Comparison of ENCODE assay signal across 9 cellular contexts in the genomic region with DNA sequence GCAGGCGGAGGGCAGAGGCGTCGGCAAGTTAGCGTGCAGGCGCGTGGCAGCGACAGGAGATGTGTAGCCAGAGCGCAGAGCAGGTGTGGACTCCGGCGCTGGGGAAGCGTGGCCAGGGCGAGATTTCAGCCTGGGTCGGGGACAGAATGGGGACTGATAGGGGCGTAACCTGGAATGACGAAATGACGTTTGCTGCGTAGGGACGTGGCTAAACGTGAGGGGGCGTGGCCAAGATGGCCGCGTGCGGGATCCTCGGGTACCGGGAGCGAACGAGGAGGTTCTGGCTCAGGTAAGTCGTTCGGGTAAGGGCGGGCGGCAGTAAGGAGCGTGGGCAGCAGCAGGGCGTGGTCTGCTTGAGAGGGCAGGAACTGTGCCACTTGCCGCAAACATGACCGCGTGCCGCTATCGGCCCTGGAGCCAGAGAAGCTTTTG. TPM values are rescaled to one million over a fixed set of nuclear protein-coding genes. Genes with fewer than 3 reads are reported as not detected.
DNase-seq lines count a peak whose midpoint lies in the region; ATAC-seq and TF ChIP-seq lines count a peak whose summit lies in the region.
"Had no signal": no experiment of that assay in that cellular context is flagged by ENCODE, and none has a peak within 500 bp of the region (broad histone marks: within the 10 kb centered on the region; RNA-seq: fewer than 3 reads in every experiment).

No MANE protein-coding gene starts in this region.

- H3K4me1 ChIP-seq in Loucy (ENCODE audit: insufficient read depth, low read length, poor library complexity, severe bottlenecking) (peaks cover 11% of the 10 kb centered on the region), right cardiac atrium (ENCODE audit: control insufficient read depth, insufficient read depth, low read length) (no peaks in the 10 kb centered on the region)

- intact Hi-C loops in right cardiac atrium (cut with DNase I): no loop called here

- peak; percentile 85 to 88 for ATAC-seq in right cardiac atrium

- peak overlapping the region; percentile 92 for H3K9ac ChIP-seq in Loucy (ENCODE audit: low read depth, low read length, poor library complexity, severe bottlenecking)

- TF ChIP-seq CTCF in Loucy (conservative IDR thresholded peaks at IDR 0.05; ENCODE audit: low read length): no peak
- no peak for TF ChIP-seq CTCF in retinal pigment epithelial cell (conservative IDR thresholded peaks at IDR 0.05; ENCODE audit: low read depth, low read length)

- peak overlapping the region; percentile 90 for H2AFZ ChIP-seq in Loucy (ENCODE audit: low read length)

- H3K9me3 ChIP-seq in Loucy (ENCODE audit: insufficient read depth, low read depth, low read length) (no peaks in the 10 kb centered on the region), right cardiac atrium (ENCODE audit: control insufficient read depth, low read length) (no peaks in the 10 kb centered on the region)

- peak overlapping the region; percentile 76 for H3K4me3 ChIP-seq in GM08714 (ENCODE audit: low read length)
- peak overlapping the region; percentile 91 for H3K4me3 ChIP-seq in Loucy (ENCODE audit: low read length, poor library complexity, severe bottlenecking)
- H3K4me3 ChIP-seq in right cardiac atrium (ENCODE audit: low read length): peak overlapping the region; percentile 51
- H3K4me3 ChIP-seq in retinal pigment epithelial cell (ENCODE audit: low read length): peak overlapping the region; percentile 96

- H4K20me1 ChIP-seq in Loucy (ENCODE audit: insufficient read depth, low read length, poor library complexity, severe bottlenecking): peaks cover 20% of the 10 kb centered on the region

- H3K9me2 ChIP-seq in Loucy (replicated peaks; ENCODE audit: low read depth, low read length): no peaks in the 10 kb centered on the region

- H3F3A ChIP-seq in Loucy (ENCODE audit: low read depth): no peaks in the 10 kb centered on the region

- H3K79me2 ChIP-seq in Loucy (ENCODE audit: insufficient read depth, low read length): peaks cover 40% of the 10 kb centered on the region

- under 1% methylated on average over 38 of the region's 38 CpGs for WGBS in right cardiac atrium

- H3K4me2 ChIP-seq in Loucy (ENCODE audit: low read depth, low read length, poor library complexity, severe bottlenecking): peak overlapping the region; percentile 92

- H3K27me3 ChIP-seq in Loucy (ENCODE audit: insufficient read depth, low read length, poor library complexity, severe bottlenecking): no peaks in the 10 kb centered on the region
- no peaks in the 10 kb centered on the region for H3K27me3 ChIP-seq in right cardiac atrium (ENCODE audit: control insufficient read depth, insufficient read depth)

- peak; percentile 99 for DNase-seq in GOT3 (lab: John Stamatoyannopoulos, UW)
- peak; percentile 63 for DNase-seq in SHP77 treated with DMSO at 0.1 percent for 48 hours (lab: John Stamatoyannopoulos, UW)
- peak; percentile 55 for DNase-seq in activated naive CD8-positive, alpha-beta T cell treated with anti-CD3 and anti-CD28 coated beads, Interleukin-2, amount 50 U/mL, for 16 hours (ENCODE audit: low read depth, low spot score)
- peak; percentile 88 to 94 (median 92) for DNase-seq in right cardiac atrium
- DNase-seq in retinal pigment epithelial cell (ENCODE audit: low read depth): peak; percentile 43
- DNase-seq in epidermal melanocyte (ENCODE audit: insufficient read length, low spot score): no peak

- H3K36me3 ChIP-seq in Loucy (ENCODE audit: insufficient read depth, low read length): no peaks in the 10 kb centered on the region

- peak overlapping the region; percentile 97 for H3K27ac ChIP-seq in right cardiac atrium (ENCODE audit: low read length)

RNA-seq across cellular contexts. Expression of gene CLTRN, which starts 10.9 kb away (rescaled TPM):
- under 1 TPM in 3 of 4 donors, not detected in 1; 0.29 to 0.97 (median 0.36) TPM for total RNA-seq in right cardiac atrium
- polyA plus RNA-seq in right cardiac atrium: 1.1 TPM
- total RNA-seq: myocyte had no signal
